23 cellular contexts compared by ENCODE assay signal in genomic region chr9:126423709-126424185, GRCh38.
DNase-seq lines count a peak whose midpoint lies in the region; ATAC-seq lines count a peak whose summit lies in the region.
"Had no signal": no experiment of that assay in that cellular context is flagged by ENCODE, and none has a peak within 500 bp of the region (broad histone marks: within the 10 kb centered on the region; RNA-seq: fewer than 3 reads in every experiment).

No MANE protein-coding gene starts in this region.

- H3K4me1 ChIP-seq in BLaER1 treated with 17β-estradiol and CSF1 and Interleukin-3, amounts not matched to agents 10 nM and 100 nM = peaks cover 38 to 51% (median 48%) of the 10 kb centered on the region in 10 experiments
- peaks cover 18% of the 10 kb centered on the region for H3K4me1 ChIP-seq in CD8-positive, alpha-beta memory T cell (ENCODE audit: insufficient read depth, low read length)

- no peak overlapping the region; a peak in 1 of 22 replicates for H3K27ac ChIP-seq in BLaER1 treated with 17β-estradiol and CSF1 and Interleukin-3, amounts not matched to agents 10 nM and 100 nM
- no peak overlapping the region for H3K27ac ChIP-seq in CD8-positive, alpha-beta memory T cell (ENCODE audit: low read depth, low read length)
- H3K27ac ChIP-seq in layer of hippocampus (ENCODE audit: low read depth, low read length) = peak overlapping the region; percentile 69
- H3K27ac ChIP-seq: GM23248 had no signal

- H3K27me3 Mint-ChIP-seq in CD8-positive, alpha-beta memory T cell = no peaks in the 10 kb centered on the region
- H3K27me3 Mint-ChIP-seq in T-helper 17 cell = no peaks in the 10 kb centered on the region

- peak overlapping the region in 1 of 11 experiments; percentile 11; a peak in 1 of 22 replicates for H3K9ac ChIP-seq in BLaER1 treated with 17β-estradiol and CSF1 and Interleukin-3, amounts not matched to agents 10 nM and 100 nM
- H3K9ac ChIP-seq: GM23248 had no signal

- peak overlapping the region in 5 of 8 donors; percentile 4 to 84 (median 29) for H3K27ac Mint-ChIP-seq in CD8-positive, alpha-beta memory T cell
- peak overlapping the region; percentile 29 for H3K27ac Mint-ChIP-seq in T-helper 17 cell
- H3K27ac Mint-ChIP-seq: CD14-positive monocyte; HFFc6; stimulated activated memory B cell treated with anti-CD40 and anti-IgM and Interleukin-4, amounts not matched to agents 10 μg/mL and 1 μg/mL and 100 μg/mL, for 72 hours had no signal

- H4K20me1 ChIP-seq in BLaER1 treated with 17β-estradiol and CSF1 and Interleukin-3, amounts not matched to agents 10 nM and 100 nM = no peaks in the 10 kb centered on the region

- no peak for DNase-seq in CD8-positive, alpha-beta memory T cell
- DNase-seq in T-helper 17 cell (no peak), NOMO-1 (lab: John Stamatoyannopoulos, UW; ENCODE audit: unreplicated experiment in 2 of 2) (no peak)
- DNase-seq: activated naive CD4-positive, alpha-beta T cell; activated T-cell treated with anti-CD3 and anti-CD28 coated beads, Interleukin-2, amount 50 U/mL, for 4 hours; effector CD4-positive, alpha-beta T cell; erythroblast; foreskin fibroblast; GDM1; GM23248; HFFc6; NCI-H2107; NCI-H524; occipital lobe; stimulated activated CD4-positive, alpha-beta T cell treated with anti-CD3 and anti-CD28 coated beads, Interleukin-2, amount 100 ng/mL, for 48 hours; T-helper 1 cell had no signal

- peak overlapping the region; percentile 54 to 85 (median 68) for H3K4me2 ChIP-seq in BLaER1 treated with 17β-estradiol and CSF1 and Interleukin-3, amounts not matched to agents 10 nM and 100 nM

- H3K4me1 Mint-ChIP-seq in CD8-positive, alpha-beta memory T cell = peaks cover 11 to 25% (median 17%) of the 10 kb centered on the region in 3 donors
- H3K4me1 Mint-ChIP-seq in T-helper 17 cell = peaks cover 23% of the 10 kb centered on the region

- peaks cover 3 to 79% (median 6%) of the 10 kb centered on the region in 3 donors for H3K36me3 Mint-ChIP-seq in CD8-positive, alpha-beta memory T cell
- H3K36me3 Mint-ChIP-seq in T-helper 17 cell (ENCODE audit: low read depth) = peaks cover 6% of the 10 kb centered on the region

- no peak overlapping the region for H3K4me3 ChIP-seq in BLaER1 treated with 17β-estradiol and CSF1 and Interleukin-3, amounts not matched to agents 10 nM and 100 nM
- no peak overlapping the region for H3K4me3 ChIP-seq in CD8-positive, alpha-beta memory T cell (ENCODE audit: low read length)
- H3K4me3 ChIP-seq: GM23248 had no signal

- H3K27me3 ChIP-seq in BLaER1 treated with 17β-estradiol and CSF1 and Interleukin-3, amounts not matched to agents 10 nM and 100 nM = peaks cover 0 to 9% (median 0%) of the 10 kb centered on the region in 11 experiments; a peak in 2 of 22 replicates
- no peaks in the 10 kb centered on the region for H3K27me3 ChIP-seq in CD8-positive, alpha-beta memory T cell (ENCODE audit: insufficient read depth, low read length, poor library complexity, severe bottlenecking)
- no peaks in the 10 kb centered on the region for H3K27me3 ChIP-seq in layer of hippocampus (ENCODE audit: control insufficient read depth, insufficient read depth, low read length)

- H3K36me3 ChIP-seq in BLaER1 treated with 17β-estradiol and CSF1 and Interleukin-3, amounts not matched to agents 10 nM and 100 nM = peaks cover 0 to 4% (median 0%) of the 10 kb centered on the region in 11 experiments; a peak in 1 of 22 replicates
- no peaks in the 10 kb centered on the region for H3K36me3 ChIP-seq in CD8-positive, alpha-beta memory T cell (ENCODE audit: insufficient read depth, low read length)

- H3K9me3 ChIP-seq in BLaER1 treated with 17β-estradiol and CSF1 and Interleukin-3, amounts not matched to agents 10 nM and 100 nM (replicated peaks in 1 of 11) = no peaks in the 10 kb centered on the region
- H3K9me3 ChIP-seq in CD8-positive, alpha-beta memory T cell (ENCODE audit: low read length) = no peaks in the 10 kb centered on the region
- H3K9me3 ChIP-seq in T-helper 17 cell (ENCODE audit: control insufficient read depth, low read length, poor library complexity, severe bottlenecking) = no peaks in the 10 kb centered on the region

- peak; percentile 6 for ATAC-seq in T-helper 17 cell
- no peak for ATAC-seq in GM19324 (IDR thresholded peaks at IDR 0.05; ENCODE audit: low FRiP score, unreplicated experiment)
- ATAC-seq in HG03097 (IDR thresholded peaks at IDR 0.05; ENCODE audit: low FRiP score, unreplicated experiment) = no peak
- ATAC-seq: left lobe of liver; stimulated activated memory B cell treated with anti-CD40 and anti-IgM and Interleukin-4, amounts not matched to agents 10 μg/mL and 1 μg/mL and 100 μg/mL, for 72 hours had no signal

- no peaks in the 10 kb centered on the region for H3K9me3 Mint-ChIP-seq in CD8-positive, alpha-beta memory T cell
- H3K9me3 Mint-ChIP-seq: activated T-cell treated with anti-CD3 and anti-CD28 coated beads, Interleukin-2, amount 50 U/mL, for 4 hours; HFFc6; stimulated activated memory B cell treated with anti-CD40 and anti-IgM and Interleukin-4, amounts not matched to agents 10 μg/mL and 1 μg/mL and 100 μg/mL, for 72 hours had no signal

- CTCF ChIA-PET in CD8-positive, alpha-beta memory T cell (lab: Charles Lee) = no interaction called here

- POLR2A ChIA-PET in CD8-positive, alpha-beta memory T cell (lab: Charles Lee) = no interaction called here

- H3K4me3 Mint-ChIP-seq in CD8-positive, alpha-beta memory T cell = no peak overlapping the region
- H3K4me3 Mint-ChIP-seq in T-helper 17 cell = peak overlapping the region; percentile 66
- H3K4me3 Mint-ChIP-seq: activated T-cell treated with anti-CD3 and anti-CD28 coated beads, Interleukin-2, amount 50 U/mL, for 4 hours; CD14-positive monocyte; HFFc6; stimulated activated memory B cell treated with anti-CD40 and anti-IgM and Interleukin-4, amounts not matched to agents 10 μg/mL and 1 μg/mL and 100 μg/mL, for 72 hours had no signal
